In genomic region chr11:119375629-119376196, GRCh38 we compare ENCODE assay signal across 8 cellular contexts. TPM values are rescaled to one million over a fixed set of nuclear protein-coding genes. Genes with fewer than 3 reads are reported as not detected.
A peak's percentile ranks its signal among the peaks of the same experiment; 100 is the strongest.
DNase-seq lines count a peak whose midpoint lies in the region; ATAC-seq and TF ChIP-seq lines count a peak whose summit lies in the region.
"Had no signal": no experiment of that assay in that cellular context is flagged by ENCODE, and none has a peak within 500 bp of the region (broad histone marks: within the 10 kb centered on the region; RNA-seq: fewer than 3 reads in every experiment).

No MANE protein-coding gene starts in this region.

- no peak overlapping the region for H3K27ac Mint-ChIP-seq in CD4-positive, alpha-beta T cell

- H3K36me3 Mint-ChIP-seq in CD4-positive, alpha-beta T cell (ENCODE audit: low read depth), result no peaks in the 10 kb centered on the region

- peaks cover 11% of the 10 kb centered on the region for H3K27me3 Mint-ChIP-seq in CD4-positive, alpha-beta T cell

- peak overlapping the region; percentile 4 for H3K4me3 ChIP-seq in tibial artery

- POLR2A ChIA-PET in CD4-positive, alpha-beta T cell (lab: Charles Lee), result no interaction called here

- H3K4me1 Mint-ChIP-seq in CD4-positive, alpha-beta T cell (ENCODE audit: low read depth), result no peaks in the 10 kb centered on the region

- peaks cover 0 to 60% (median 45%) of the 10 kb centered on the region in 4 donors for H3K4me1 ChIP-seq in tibial artery

- no peaks in the 10 kb centered on the region for H3K9me3 ChIP-seq in tibial artery
- H3K9me3 ChIP-seq in CD4-positive, alpha-beta T cell (ENCODE audit: control insufficient read depth, low read length), result no peaks in the 10 kb centered on the region

- no peaks in the 10 kb centered on the region for H3K36me3 ChIP-seq in tibial artery

- H3K9me3 Mint-ChIP-seq in CD4-positive, alpha-beta T cell, result no peaks in the 10 kb centered on the region

- CTCF ChIA-PET in CD4-positive, alpha-beta T cell (lab: Charles Lee), result interaction anchor here (1.3 to 7.6 kb wide), 2 partner anchors 14 to 19 kb away, joined by 3 to 66 read pairs; no protein-coding TSS in a partner anchor

- ATAC-seq in CD4-positive, alpha-beta T cell (ENCODE audit: poor library complexity), result no peak
- no peak for ATAC-seq in GM19452 (IDR thresholded peaks at IDR 0.05; ENCODE audit: unreplicated experiment)

- peak overlapping the region; percentile 82 for H3K27ac ChIP-seq in epithelial cell of prostate
- peak overlapping the region; percentile 79 to 83 for H3K27ac ChIP-seq in tibial artery
- H3K27ac ChIP-seq in CD4-positive, alpha-beta T cell (ENCODE audit: low read depth, low read length), result no peak overlapping the region

- peak; percentile 34 for DNase-seq in NCI-H82 treated with DMSO at 0.1 percent for 48 hours (lab: John Stamatoyannopoulos, UW; ENCODE audit: unreplicated experiment)
- no peak for DNase-seq in epithelial cell of prostate (ENCODE audit: low read depth, low spot score)
- peak; percentile 90 for DNase-seq in mesenteric fat pad (ENCODE audit: low spot score)
- peak; percentile 81 to 96 for DNase-seq in tibial artery
- no peak for DNase-seq in CD4-positive, alpha-beta T cell
- no peak for DNase-seq in activated CD8-positive, alpha-beta memory T cell treated with anti-CD3 and anti-CD28 coated beads, Interleukin-2, amount 50 U/mL, for 4 hours
- DNase-seq: NCI-H2107 had no signal

- no peak for TF ChIP-seq CTCF in tibial artery (IDR thresholded peaks at IDR 0.05)
- TF ChIP-seq CTCF in CD4-positive, alpha-beta T cell (IDR thresholded peaks at IDR 0.05), result no peak

- no peaks in the 10 kb centered on the region for H3K27me3 ChIP-seq in tibial artery
- no peaks in the 10 kb centered on the region for H3K27me3 ChIP-seq in CD4-positive, alpha-beta T cell (ENCODE audit: control insufficient read depth, insufficient read depth, low read length)

- no peak overlapping the region for H3K4me3 Mint-ChIP-seq in CD4-positive, alpha-beta T cell

- intact Hi-C loops in tibial artery (cut with DNase I; ENCODE audit: low total_unique reads), result loop anchor here (2.0 kb wide), 1 partner anchor 19 kb away; no protein-coding TSS in a partner anchor
- intact Hi-C loops in CD4-positive, alpha-beta T cell (cut with DNase I, micrococcal nuclease), result no loop called here

RNA-seq across cellular contexts. Expression of gene USP2, which starts 5.8 kb away (rescaled TPM):
- 4.2 TPM for total RNA-seq in mesenteric fat pad
- 1 to 10 TPM; 2.0 to 2.6 TPM for total RNA-seq in CD4-positive, alpha-beta T cell

RNA-seq across cellular contexts. Expression of gene MFRP, which starts 29.2 kb away (rescaled TPM):
- total RNA-seq in mesenteric fat pad, result not detected
- not detected for total RNA-seq in CD4-positive, alpha-beta T cell

RNA-seq across cellular contexts. Expression of gene C1QTNF5, which starts 35.0 kb away (rescaled TPM):
- total RNA-seq in mesenteric fat pad, result 52.9 TPM
- not detected for total RNA-seq in CD4-positive, alpha-beta T cell

RNA-seq across cellular contexts. Expression of gene RNF26, which starts 41.4 kb away (rescaled TPM):
- 20.6 TPM for total RNA-seq in mesenteric fat pad
- 10 to 100 TPM; 18.3 to 20.5 TPM for total RNA-seq in CD4-positive, alpha-beta T cell

RNA-seq across cellular contexts. Expression of gene THY1, which starts 47.3 kb away (rescaled TPM):
- total RNA-seq in mesenteric fat pad, result 33.4 TPM
- total RNA-seq in CD4-positive, alpha-beta T cell, result not detected

Comparison
In these comparisons a context has a peak if more than half of its experiments do, and no peak if none do; other contexts are left out.
1. DNase-seq: peak in NCI-H82 treated with DMSO at 0.1 percent for 48 hours (single experiment), mesenteric fat pad (single experiment) and tibial artery (2 of 2); none in epithelial cell of prostate (single experiment), CD4-positive, alpha-beta T cell (0 of 10) and activated CD8-positive, alpha-beta memory T cell treated with anti-CD3 and anti-CD28 coated beads, Interleukin-2, amount 50 U/mL, for 4 hours (single experiment).
2. RNA of gene C1QTNF5, which starts 35.0 kb away (total RNA-seq): 52.9 TPM in mesenteric fat pad (single experiment); not detected in CD4-positive, alpha-beta T cell; every median in the first group is over 10 times any median in the second.